ENCODE assay signal across 17 cellular contexts in the genomic region with DNA sequence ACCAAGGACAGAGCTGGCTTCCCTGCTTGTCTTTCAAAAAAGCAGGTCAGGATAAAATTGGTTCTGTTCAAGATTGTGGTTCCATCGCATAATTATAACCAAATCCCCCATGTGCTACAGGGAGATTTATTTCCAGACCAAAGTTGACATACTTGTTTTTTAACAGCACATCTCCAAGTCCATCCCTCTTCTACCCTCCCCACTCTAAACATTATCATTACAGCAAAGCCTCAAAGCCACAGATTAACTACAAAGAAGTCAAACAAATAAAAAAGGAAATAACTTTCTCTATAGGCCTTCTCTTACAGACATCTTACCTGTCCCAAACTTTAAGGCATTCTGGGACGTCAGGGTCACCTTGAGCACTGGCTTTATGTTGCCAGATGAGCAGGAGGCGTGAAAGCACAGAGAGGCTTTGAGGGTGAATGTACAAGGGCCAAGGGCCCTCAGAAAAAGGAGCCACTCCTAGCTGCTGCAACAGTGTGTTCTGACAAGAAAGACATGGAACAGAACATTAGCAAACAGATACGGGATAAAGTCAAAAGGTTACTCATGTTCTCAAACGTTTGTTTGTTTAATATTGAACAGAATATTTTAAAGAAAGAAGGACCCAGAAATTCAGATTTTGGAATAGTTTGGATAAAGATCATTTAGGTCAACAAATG. TPM values are rescaled to one million over a fixed set of nuclear protein-coding genes. Genes with fewer than 3 reads are reported as not detected.
DNase-seq lines count a peak whose midpoint lies in the region; ATAC-seq and TF ChIP-seq lines count a peak whose summit lies in the region.
"Had no signal": no experiment of that assay in that cellular context is flagged by ENCODE, and none has a peak within 500 bp of the region (broad histone marks: within the 10 kb centered on the region; RNA-seq: fewer than 3 reads in every experiment).

No MANE protein-coding gene starts in this region.

- no peak for ATAC-seq in natural killer cell

- 37 to 60% methylated on average over 3 to 5 of the region's 5 CpGs for WGBS in transverse colon (ENCODE audit: low coverage in 1 of 2), 2 donors

- peaks cover 31% of the 10 kb centered on the region for H3K4me1 Mint-ChIP-seq in activated naive CD4-positive, alpha-beta T cell treated with anti-CD3 and anti-CD28 coated beads, Interleukin-2, amount 10 ng/mL, durations not matched to agents 7 days and 5 days
- peaks cover 17% of the 10 kb centered on the region for H3K4me1 Mint-ChIP-seq in activated naive CD8-positive, alpha-beta T cell treated with anti-CD3 and anti-CD28 coated beads for 36 hours
- peaks cover 12 to 22% of the 10 kb centered on the region in 2 donors for H3K4me1 Mint-ChIP-seq in natural killer cell
- H3K4me1 Mint-ChIP-seq: nephron, WTC11 had no signal

- TF ChIP-seq CTCF in natural killer cell (IDR thresholded peaks at IDR 0.05) (no peak), transverse colon (IDR thresholded peaks at IDR 0.05) (no peak)

- H3K4me3 ChIP-seq in transverse colon, result no peak overlapping the region
- H3K4me3 ChIP-seq: dorsolateral prefrontal cortex, PC-9, vagina had no signal

- H3K9me3 ChIP-seq in transverse colon, result no peaks in the 10 kb centered on the region
- H3K9me3 ChIP-seq: vagina had no signal

- H3K36me3 ChIP-seq in transverse colon, result peaks cover 0 to 74% (median 36%) of the 10 kb centered on the region in 4 donors

- no peaks in the 10 kb centered on the region for H3K27me3 ChIP-seq in transverse colon
- H3K27me3 ChIP-seq: dorsolateral prefrontal cortex, vagina had no signal

- no peaks in the 10 kb centered on the region for H3K4me1 ChIP-seq in transverse colon
- H3K4me1 ChIP-seq: vagina had no signal

- H3K27ac ChIP-seq in transverse colon, result no peak overlapping the region
- H3K27ac ChIP-seq: epithelial cell of prostate, PC-9, vagina had no signal

- H3K4me3 Mint-ChIP-seq in activated naive CD4-positive, alpha-beta T cell treated with anti-CD3 and anti-CD28 coated beads, Interleukin-2, amount 10 ng/mL, durations not matched to agents 7 days and 5 days, result no peak overlapping the region
- H3K4me3 Mint-ChIP-seq in activated naive CD8-positive, alpha-beta T cell treated with anti-CD3 and anti-CD28 coated beads for 36 hours, result no peak overlapping the region
- H3K4me3 Mint-ChIP-seq in natural killer cell, result peak overlapping the region; percentile 75
- H3K4me3 Mint-ChIP-seq: nephron, WTC11 had no signal

- peak overlapping the region; percentile 92 for H3K27ac Mint-ChIP-seq in activated naive CD4-positive, alpha-beta T cell treated with anti-CD3 and anti-CD28 coated beads, Interleukin-2, amount 10 ng/mL, durations not matched to agents 7 days and 5 days
- peak overlapping the region; percentile 5 for H3K27ac Mint-ChIP-seq in activated naive CD8-positive, alpha-beta T cell treated with anti-CD3 and anti-CD28 coated beads for 36 hours
- peak overlapping the region; percentile 47 to 88 for H3K27ac Mint-ChIP-seq in natural killer cell
- H3K27ac Mint-ChIP-seq: nephron, WTC11 had no signal

- TF ChIP-seq POLR2A in transverse colon (IDR thresholded peaks at IDR 0.05), result no peak

- H3K36me3 Mint-ChIP-seq in activated naive CD4-positive, alpha-beta T cell treated with anti-CD3 and anti-CD28 coated beads, Interleukin-2, amount 10 ng/mL, durations not matched to agents 7 days and 5 days, result peaks cover 82% of the 10 kb centered on the region
- peaks cover 53% of the 10 kb centered on the region for H3K36me3 Mint-ChIP-seq in activated naive CD8-positive, alpha-beta T cell treated with anti-CD3 and anti-CD28 coated beads for 36 hours
- H3K36me3 Mint-ChIP-seq in natural killer cell, result peaks cover 27% of the 10 kb centered on the region

- intact Hi-C loops in natural killer cell (cut with micrococcal nuclease), result loop anchor here (1.0 kb wide), 1 partner anchor 62 kb away; no protein-coding TSS in a partner anchor
- intact Hi-C loops in transverse colon (cut with DNase I; ENCODE audit: low total_unique reads), result loop anchor here (10.0 kb wide), 1 partner anchor 66 kb away; no protein-coding TSS in a partner anchor

- peaks cover 2% of the 10 kb centered on the region for H3K9me3 Mint-ChIP-seq in activated naive CD4-positive, alpha-beta T cell treated with anti-CD3 and anti-CD28 coated beads, Interleukin-2, amount 10 ng/mL, durations not matched to agents 7 days and 5 days
- H3K9me3 Mint-ChIP-seq in activated naive CD8-positive, alpha-beta T cell treated with anti-CD3 and anti-CD28 coated beads for 36 hours, result no peaks in the 10 kb centered on the region
- H3K9me3 Mint-ChIP-seq in natural killer cell, result no peaks in the 10 kb centered on the region
- H3K9me3 Mint-ChIP-seq: nephron, WTC11 had no signal

- in situ Hi-C loops in KBM-7 (cut with MboI; ENCODE audit: low pct_unique_long_range_greater_than_20kb, low sequenced_read_pairs), result no loop called here
- in situ Hi-C loops in transverse colon (cut with MboI; ENCODE audit: low pct_ligation_motif_present in 1 of 4, low pct_unique_long_range_greater_than_20kb in 1 of 4, low sequenced_read_pairs in 3 of 4), result no loop called here

- no peaks in the 10 kb centered on the region for H3K27me3 Mint-ChIP-seq in activated naive CD4-positive, alpha-beta T cell treated with anti-CD3 and anti-CD28 coated beads, Interleukin-2, amount 10 ng/mL, durations not matched to agents 7 days and 5 days
- H3K27me3 Mint-ChIP-seq in activated naive CD8-positive, alpha-beta T cell treated with anti-CD3 and anti-CD28 coated beads for 36 hours, result no peaks in the 10 kb centered on the region
- H3K27me3 Mint-ChIP-seq in natural killer cell (ENCODE audit: low read depth in 2 of 2), result no peaks in the 10 kb centered on the region

- no peak for TF ChIP-seq EP300 in transverse colon (IDR thresholded peaks at IDR 0.05; ENCODE audit: low read depth)

- CTCF ChIA-PET in activated naive CD4-positive, alpha-beta T cell treated with anti-CD3 and anti-CD28 coated beads, Interleukin-2, amount 10 ng/mL, durations not matched to agents 7 days and 5 days (lab: Charles Lee), result interaction anchor here (1.0 to 3.0 kb wide), 8 partner anchors 9 to 524 kb away, joined by 3 to 17 read pairs (median 4); partner anchors contain the start of gene UBR4

- no peak for DNase-seq in activated naive CD4-positive, alpha-beta T cell treated with anti-CD3 and anti-CD28 coated beads, Interleukin-2, amount 10 ng/mL, durations not matched to agents 7 days and 5 days
- no peak for DNase-seq in activated naive CD4-positive, alpha-beta T cell treated with Interleukin-2 at 50 U/mL for 16 hours
- DNase-seq in KBM-7 (peak; percentile 3), natural killer cell (no peak), occipital lobe (lab: John Stamatoyannopoulos, UW) (no peak), NCI-H2029 (lab: John Stamatoyannopoulos, UW) (no peak), transverse colon (no peak)
- no peak for DNase-seq in activated naive CD8-positive, alpha-beta T cell treated with anti-CD3 and anti-CD28 coated beads for 36 hours
- DNase-seq: activated CD8-positive, alpha-beta memory T cell treated with anti-CD3 and anti-CD28 coated beads, Interleukin-2, amount 50 U/mL, for 4 hours; DMS79; NCI-H1436 treated with DMSO at 0.1 percent for 48 hours; PC-9 had no signal

RNA-seq across cellular contexts. Expression of gene UBR4, which starts 31.2 kb away (rescaled TPM):
- 100 to 1,000 TPM; 109 to 110 TPM for total RNA-seq in activated naive CD8-positive, alpha-beta T cell treated with anti-CD3 and anti-CD28 coated beads for 36 hours
- total RNA-seq in natural killer cell (100 to 1,000 TPM; 139 to 178 (median 158) TPM), occipital lobe (75.0 TPM), transverse colon (100 to 1,000 TPM; 140 to 418 (median 223) TPM)

Comparison
In these comparisons a context has a peak if more than half of its experiments do, and no peak if none do; other contexts are left out.
1. H3K27ac Mint-ChIP-seq: peak in every context shown above with its lines; median percentile 92 in activated naive CD4-positive, alpha-beta T cell treated with anti-CD3 and anti-CD28 coated beads, Interleukin-2, amount 10 ng/mL, durations not matched to agents 7 days and 5 days; 68 in natural killer cell; 5 in activated naive CD8-positive, alpha-beta T cell treated with anti-CD3 and anti-CD28 coated beads for 36 hours.